In genomic region chr12:12286441-12286840, GRCh38 we compare ENCODE assay signal across 39 cellular contexts.
"Had no signal": no experiment of that assay in that cellular context is flagged by ENCODE, and none has a peak within 500 bp of the region (broad histone marks: within the 10 kb centered on the region; RNA-seq: fewer than 3 reads in every experiment).

No MANE protein-coding gene starts in this region.

- DNase-seq: activated effector memory CD4-positive, alpha-beta T cell treated with anti-CD3 and anti-CD28 coated beads, Interleukin-2, amount 50 U/mL, for 16 hours; activated effector memory CD4-positive, alpha-beta T cell treated with Interleukin-2 at 50 U/mL for 16 hours; activated gamma-delta T cell; activated gamma-delta T cell treated with Interleukin-2 at 50 U/mL for 16 hours; activated naive CD4-positive, alpha-beta T cell; activated naive CD4-positive, alpha-beta T cell treated with anti-CD3 and anti-CD28 coated beads for 36 hours; activated naive CD4-positive, alpha-beta T cell treated with anti-CD3 and anti-CD28 coated beads, Interleukin-2, amount 10 ng/mL, durations not matched to agents 7 days and 5 days; activated naive CD4-positive, alpha-beta T cell treated with anti-CD3 and anti-CD28 coated beads, Interleukin-2, amount 50 U/mL, for 16 hours; activated naive CD4-positive, alpha-beta T cell treated with Interleukin-2 at 50 U/mL for 16 hours; activated naive CD8-positive, alpha-beta T cell treated with anti-CD3 and anti-CD28 coated beads for 36 hours; activated naive CD8-positive, alpha-beta T cell treated with anti-CD3 and anti-CD28 coated beads, Interleukin-2, amount 10 ng/mL, durations not matched to agents 7 days and 5 days; activated naive CD8-positive, alpha-beta T cell treated with anti-CD3 and anti-CD28 coated beads, Interleukin-2, amount 50 U/mL, for 24 hours; activated T-cell treated with anti-CD3 and anti-CD28 coated beads, Interleukin-2, amount 50 U/mL, for 1 hour; activated T-cell treated with anti-CD3 and anti-CD28 coated beads, Interleukin-2, amount 50 U/mL, for 24 hours; activated T-cell treated with anti-CD3 and anti-CD28 coated beads, Interleukin-2, amount 50 U/mL, for 4 hours; activated T-cell treated with anti-CD3 and anti-CD28 coated beads, Interleukin-2, amount 50 U/mL, for 48 hours; activated T-cell treated with anti-CD3 and anti-CD28 coated beads, Interleukin-2, amount 50 U/mL, for 72 hours; amniotic stem cell; amygdala; anterior cingulate cortex; aorta; body of pancreas; brain microvascular endothelial cell; caudate nucleus; central memory CD4-positive, alpha-beta T cell; cerebellar nuclear complex had no signal

- H3K36me3 ChIP-seq: adrenal gland, ascending aorta, brain microvascular endothelial cell, breast epithelium, cardiac muscle cell had no signal

- H3K4me1 ChIP-seq: breast epithelium had no signal

- H3K4me3 ChIP-seq: adrenal gland, ascending aorta, body of pancreas, breast epithelium, cardiac muscle cell had no signal

- H3K36me3 Mint-ChIP-seq: activated naive CD4-positive, alpha-beta T cell treated with anti-CD3 and anti-CD28 coated beads, Interleukin-2, amount 10 ng/mL, durations not matched to agents 7 days and 5 days; activated naive CD4-positive, alpha-beta T cell treated with anti-CD3 and anti-CD28 coated beads, Interleukin-2, amount 50 U/mL, for 24 hours; activated naive CD4-positive, alpha-beta T cell treated with anti-CD3 and anti-CD28 coated beads, Interleukin-2, amount 50 U/mL, for 72 hours; activated naive CD8-positive, alpha-beta T cell; activated naive CD8-positive, alpha-beta T cell treated with anti-CD3 and anti-CD28 coated beads for 36 hours; activated naive CD8-positive, alpha-beta T cell treated with anti-CD3 and anti-CD28 coated beads, Interleukin-2, amount 10 ng/mL, durations not matched to agents 7 days and 5 days; brain had no signal

- H3K27me3 ChIP-seq: adrenal gland, ascending aorta, body of pancreas, brain microvascular endothelial cell, breast epithelium, cardiac muscle cell had no signal

- H3K27ac ChIP-seq: adrenal gland, ascending aorta, body of pancreas, brain microvascular endothelial cell, breast epithelium, cardiac muscle cell had no signal

- H3K9me3 ChIP-seq: adrenal gland, ascending aorta, body of pancreas, breast epithelium had no signal

- H3K4me1 Mint-ChIP-seq: activated naive CD4-positive, alpha-beta T cell treated with anti-CD3 and anti-CD28 coated beads, Interleukin-2, amount 10 ng/mL, durations not matched to agents 7 days and 5 days; activated naive CD8-positive, alpha-beta T cell treated with anti-CD3 and anti-CD28 coated beads, Interleukin-2, amount 10 ng/mL, durations not matched to agents 7 days and 5 days; central memory CD8-positive, alpha-beta T cell had no signal

- H3K9me3 Mint-ChIP-seq: activated naive CD4-positive, alpha-beta T cell treated with anti-CD3 and anti-CD28 coated beads for 36 hours; activated naive CD4-positive, alpha-beta T cell treated with anti-CD3 and anti-CD28 coated beads, Interleukin-2, amount 10 ng/mL, durations not matched to agents 7 days and 5 days; activated naive CD4-positive, alpha-beta T cell treated with anti-CD3 and anti-CD28 coated beads, Interleukin-2, amount 50 U/mL, for 24 hours; activated naive CD4-positive, alpha-beta T cell treated with anti-CD3 and anti-CD28 coated beads, Interleukin-2, amount 50 U/mL, for 72 hours; activated naive CD8-positive, alpha-beta T cell treated with anti-CD3 and anti-CD28 coated beads for 36 hours; activated naive CD8-positive, alpha-beta T cell treated with anti-CD3 and anti-CD28 coated beads, Interleukin-2, amount 10 ng/mL, durations not matched to agents 7 days and 5 days; activated naive CD8-positive, alpha-beta T cell treated with anti-CD3 and anti-CD28 coated beads, Interleukin-2, amount 50 U/mL, for 24 hours; activated T-cell treated with anti-CD3 and anti-CD28 coated beads, Interleukin-2, amount 50 U/mL, for 24 hours; activated T-cell treated with anti-CD3 and anti-CD28 coated beads, Interleukin-2, amount 50 U/mL, for 4 hours; activated T-cell treated with anti-CD3 and anti-CD28 coated beads, Interleukin-2, amount 50 U/mL, for 72 hours; activated T-helper 1 cell treated with anti-CD3 and anti-CD28 coated beads, Interleukin-12 subunit alpha, Interleukin-12 subunit beta, Interleukin-2, Interleukin-4 antibody, amounts not matched to agents 30 ng/mL and 10 ng/mL and 1 ng/mL, durations not matched to agents 14 hours and 24 hours and 36 hours; activated T-helper 2 cell treated with anti-CD3 and anti-CD28 coated beads, Interferon-gamma antibody, Interleukin-2, Interleukin-4, amounts not matched to agents 10 μg/mL and 5 μg/mL and 100 μg/mL, durations not matched to agents 14 hours and 24 hours and 36 hours; central memory CD8-positive, alpha-beta T cell had no signal

- FAIRE-seq: astrocyte, bronchial epithelial cell had no signal

- H3K27me3 Mint-ChIP-seq: activated naive CD8-positive, alpha-beta T cell had no signal

- H3K27ac Mint-ChIP-seq: activated naive CD4-positive, alpha-beta T cell treated with anti-CD3 and anti-CD28 coated beads for 36 hours; activated naive CD4-positive, alpha-beta T cell treated with anti-CD3 and anti-CD28 coated beads, Interleukin-2, amount 10 ng/mL, durations not matched to agents 7 days and 5 days; activated naive CD4-positive, alpha-beta T cell treated with anti-CD3 and anti-CD28 coated beads, Interleukin-2, amount 50 U/mL, for 24 hours; activated naive CD8-positive, alpha-beta T cell; activated naive CD8-positive, alpha-beta T cell treated with anti-CD3 and anti-CD28 coated beads for 36 hours; activated naive CD8-positive, alpha-beta T cell treated with anti-CD3 and anti-CD28 coated beads, Interleukin-2, amount 10 ng/mL, durations not matched to agents 7 days and 5 days; activated naive CD8-positive, alpha-beta T cell treated with anti-CD3 and anti-CD28 coated beads, Interleukin-2, amount 50 U/mL, for 24 hours; activated T-cell treated with anti-CD3 and anti-CD28 coated beads, Interleukin-2, amount 50 U/mL, for 24 hours; activated T-cell treated with anti-CD3 and anti-CD28 coated beads, Interleukin-2, amount 50 U/mL, for 72 hours; activated T-helper 1 cell treated with anti-CD3 and anti-CD28 coated beads, Interleukin-12 subunit alpha, Interleukin-12 subunit beta, Interleukin-2, Interleukin-4 antibody, amounts not matched to agents 30 ng/mL and 10 ng/mL and 1 ng/mL, durations not matched to agents 14 hours and 24 hours and 36 hours; activated T-helper 2 cell treated with anti-CD3 and anti-CD28 coated beads, Interferon-gamma antibody, Interleukin-2, Interleukin-4, amounts not matched to agents 10 μg/mL and 5 μg/mL and 100 μg/mL, durations not matched to agents 14 hours and 24 hours and 36 hours; brain had no signal

- H3K4me3 Mint-ChIP-seq: activated naive CD4-positive, alpha-beta T cell treated with anti-CD3 and anti-CD28 coated beads for 36 hours; activated naive CD4-positive, alpha-beta T cell treated with anti-CD3 and anti-CD28 coated beads, Interleukin-2, amount 10 ng/mL, durations not matched to agents 7 days and 5 days; activated naive CD4-positive, alpha-beta T cell treated with anti-CD3 and anti-CD28 coated beads, Interleukin-2, amount 50 U/mL, for 24 hours; activated naive CD8-positive, alpha-beta T cell; activated naive CD8-positive, alpha-beta T cell treated with anti-CD3 and anti-CD28 coated beads for 36 hours; activated naive CD8-positive, alpha-beta T cell treated with anti-CD3 and anti-CD28 coated beads, Interleukin-2, amount 10 ng/mL, durations not matched to agents 7 days and 5 days; activated naive CD8-positive, alpha-beta T cell treated with anti-CD3 and anti-CD28 coated beads, Interleukin-2, amount 50 U/mL, for 24 hours; activated T-cell treated with anti-CD3 and anti-CD28 coated beads, Interleukin-2, amount 50 U/mL, for 24 hours; activated T-cell treated with anti-CD3 and anti-CD28 coated beads, Interleukin-2, amount 50 U/mL, for 4 hours; activated T-cell treated with anti-CD3 and anti-CD28 coated beads, Interleukin-2, amount 50 U/mL, for 72 hours; activated T-helper 1 cell treated with anti-CD3 and anti-CD28 coated beads, Interleukin-12 subunit alpha, Interleukin-12 subunit beta, Interleukin-2, Interleukin-4 antibody, amounts not matched to agents 30 ng/mL and 10 ng/mL and 1 ng/mL, durations not matched to agents 14 hours and 24 hours and 36 hours; brain; central memory CD8-positive, alpha-beta T cell had no signal

- ATAC-seq: activated naive CD4-positive, alpha-beta T cell treated with anti-CD3 and anti-CD28 coated beads, Interleukin-2, amount 50 U/mL, for 72 hours; activated naive CD8-positive, alpha-beta T cell treated with anti-CD3 and anti-CD28 coated beads, Interleukin-2, amount 50 U/mL, for 24 hours; activated T-cell treated with anti-CD3 and anti-CD28 coated beads, Interleukin-2, amount 50 U/mL, for 4 hours; activated T-cell treated with anti-CD3 and anti-CD28 coated beads, Interleukin-2, amount 50 U/mL, for 72 hours; body of pancreas had no signal
